Comparison of ENCODE assay signal across 28 cellular contexts in the genomic region with DNA sequence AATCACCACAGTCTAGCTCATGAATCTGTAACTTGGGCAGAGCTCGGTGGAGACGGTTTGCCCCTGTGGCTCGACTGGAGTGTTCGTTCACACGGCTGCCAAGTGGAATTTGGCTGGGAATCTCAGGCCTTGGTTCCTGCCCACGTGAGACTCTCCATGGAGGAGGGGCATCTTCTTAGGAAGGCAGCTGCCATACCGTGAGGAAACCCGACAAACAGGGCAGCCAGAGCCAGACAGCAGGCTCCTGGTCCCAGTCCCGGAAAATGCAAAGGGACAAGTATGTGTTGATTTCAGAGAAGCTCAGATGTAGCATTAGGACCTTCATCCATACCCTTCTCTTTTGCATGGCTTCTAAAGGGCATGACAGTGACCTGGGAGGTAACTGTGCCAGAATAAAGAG. TPM values are rescaled to one million over a fixed set of nuclear protein-coding genes. Genes with fewer than 3 reads are reported as not detected.
DNase-seq lines count a peak whose midpoint lies in the region; ATAC-seq, FAIRE-seq and TF ChIP-seq lines count a peak whose summit lies in the region.
"Had no signal": no experiment of that assay in that cellular context is flagged by ENCODE, and none has a peak within 500 bp of the region (broad histone marks: within the 10 kb centered on the region; RNA-seq: fewer than 3 reads in every experiment).

No MANE protein-coding gene starts in this region.

- peak; percentile 76 for FAIRE-seq in urothelium cell line (lab: Jason Lieb, UNC)
- FAIRE-seq: K562 had no signal

- no peaks in the 10 kb centered on the region for H3K9me3 ChIP-seq in right cardiac atrium (ENCODE audit: control insufficient read depth, low read length)
- no peaks in the 10 kb centered on the region for H3K9me3 ChIP-seq in psoas muscle
- H3K9me3 ChIP-seq: left ventricle myocardium inferior, mucosa of descending colon, neutrophil, stomach, transverse colon had no signal

- ATAC-seq in right cardiac atrium (no peak), left cardiac atrium (no peak), psoas muscle (no peak)
- ATAC-seq: activated CD4-positive, CD25-positive, alpha-beta regulatory T cell treated with anti-CD3 and anti-CD28 coated beads, Interleukin-2, amount 50 U/mL, for 24 hours; foreskin keratinocyte; K562; mucosa of descending colon had no signal

- 71% methylated on average over 9 of the region's 9 CpGs for WGBS in right cardiac atrium
- 73 to 85% (median 82%) methylated on average over 9 of the region's 9 CpGs for WGBS in psoas muscle, 3 donors

- H3K4me1 Mint-ChIP-seq in T-helper 2 cell treated with Interferon-gamma antibody and Interleukin-4, amounts not matched to agents 5 μg/mL and 100 μg/mL, for 36 hours (ENCODE audit: low read depth): peaks cover 71% of the 10 kb centered on the region

- peaks cover 2% of the 10 kb centered on the region for H3K27me3 Mint-ChIP-seq in T-helper 2 cell treated with Interferon-gamma antibody and Interleukin-4, amounts not matched to agents 5 μg/mL and 100 μg/mL, for 36 hours (ENCODE audit: low read depth)

- H3K36me3 ChIP-seq in psoas muscle (ENCODE audit: insufficient read depth in 1 of 2, low read depth in 1 of 2): no peaks in the 10 kb centered on the region
- H3K36me3 ChIP-seq: neutrophil, transverse colon had no signal

- H3K36me3 Mint-ChIP-seq in T-helper 2 cell treated with Interferon-gamma antibody and Interleukin-4, amounts not matched to agents 5 μg/mL and 100 μg/mL, for 36 hours (ENCODE audit: low read depth): peaks cover 4% of the 10 kb centered on the region

- H3K27ac ChIP-seq in right cardiac atrium (ENCODE audit: low read length) (peak overlapping the region; percentile 77), psoas muscle (no peak overlapping the region)
- H3K27ac ChIP-seq: foreskin keratinocyte, left ventricle myocardium inferior, neutrophil, stomach, transverse colon had no signal

- no peaks in the 10 kb centered on the region for H3K9me3 Mint-ChIP-seq in T-helper 2 cell treated with Interferon-gamma antibody and Interleukin-4, amounts not matched to agents 5 μg/mL and 100 μg/mL, for 36 hours
- H3K9me3 Mint-ChIP-seq: HFFc6 had no signal

- no peak for TF ChIP-seq CTCF in psoas muscle (IDR thresholded peaks at IDR 0.05)

- H3K4me3 ChIP-seq in right cardiac atrium (ENCODE audit: low read length): no peak overlapping the region
- no peak overlapping the region for H3K4me3 ChIP-seq in psoas muscle
- H3K4me3 ChIP-seq: K562, left ventricle myocardium inferior, mucosa of descending colon, smooth muscle cell, stomach, transverse colon had no signal

- peak overlapping the region; percentile 82 for H3K27ac Mint-ChIP-seq in T-helper 2 cell treated with Interferon-gamma antibody and Interleukin-4, amounts not matched to agents 5 μg/mL and 100 μg/mL, for 36 hours

- H3K27me3 ChIP-seq in right cardiac atrium (ENCODE audit: control insufficient read depth, insufficient read depth): no peaks in the 10 kb centered on the region
- H3K27me3 ChIP-seq in psoas muscle (ENCODE audit: insufficient read depth in 3 of 3, low read length in 2 of 3): no peaks in the 10 kb centered on the region
- H3K27me3 ChIP-seq: foreskin keratinocyte, stomach, transverse colon had no signal

- H3K4me1 ChIP-seq in right cardiac atrium (ENCODE audit: control insufficient read depth, insufficient read depth, low read length) (peaks cover 5% of the 10 kb centered on the region), psoas muscle (peaks cover 25% of the 10 kb centered on the region)
- H3K4me1 ChIP-seq: foreskin keratinocyte had no signal

- intact Hi-C loops in right cardiac atrium (cut with DNase I): no loop called here
- intact Hi-C loops in left cardiac atrium (cut with DNase I): loop anchor here in 1 of 2 donors (5.0 kb wide), 1 partner anchor 128 kb away; a partner anchor contains a TSS
- intact Hi-C loops in psoas muscle (cut with DNase I): no loop called here

- peak overlapping the region; percentile 67 for H3K4me3 Mint-ChIP-seq in T-helper 2 cell treated with Interferon-gamma antibody and Interleukin-4, amounts not matched to agents 5 μg/mL and 100 μg/mL, for 36 hours
- H3K4me3 Mint-ChIP-seq: HFFc6 had no signal

- no peak for DNase-seq in T-helper 2 cell treated with Interferon-gamma antibody and Interleukin-4, amounts not matched to agents 5 μg/mL and 100 μg/mL, for 36 hours (ENCODE audit: low spot score)
- DNase-seq in T-helper 2 cell (no peak), right cardiac atrium (peak in 1 of 3 donors; percentile 13), left cardiac atrium (no peak), cerebellar cortex (ENCODE audit: low spot score) (peak; percentile 30), urothelium cell line (ENCODE audit: low spot score) (no peak), RPMI8226 (no peak), psoas muscle (no peak)
- DNase-seq: 8988T; activated CD8-positive, alpha-beta memory T cell treated with anti-CD3 and anti-CD28 coated beads, Interleukin-2, amount 50 U/mL, for 4 hours; activated gamma-delta T cell treated with Interleukin-2 at 50 U/mL for 16 hours; aorta; effector CD4-positive, alpha-beta T cell; foreskin keratinocyte; HFFc6; hippocampal formation; left ventricle myocardium inferior; mucosa of descending colon; NCI-H146; NCI-H526 treated with DMSO at 0.1 percent for 48 hours; stimulated activated CD4-positive, alpha-beta T cell treated with anti-CD3 and anti-CD28 coated beads, Interleukin-2, amount 100 ng/mL, for 48 hours; stomach; T1000; transverse colon had no signal

RNA-seq across cellular contexts. Expression of a gene that starts 26.6 kb away (rescaled TPM):
- total RNA-seq in right cardiac atrium (1 to 10 TPM in 1 of 4 donors, under 1 TPM in 3; 0.45 to 1.0 (median 0.91) TPM), left cardiac atrium (under 1 TPM; 0.27 to 0.34 TPM), psoas muscle (not detected)
- polyA plus RNA-seq in right cardiac atrium (0.36 TPM), psoas muscle (under 1 TPM in 1 of 3 donors, not detected in 2; 0.03 TPM)
- total RNA-seq: foreskin keratinocyte, K562 had no signal
- polyA plus RNA-seq: foreskin keratinocyte, K562, stomach had no signal
